1 cellular context compared by ENCODE assay signal in the genomic region with DNA sequence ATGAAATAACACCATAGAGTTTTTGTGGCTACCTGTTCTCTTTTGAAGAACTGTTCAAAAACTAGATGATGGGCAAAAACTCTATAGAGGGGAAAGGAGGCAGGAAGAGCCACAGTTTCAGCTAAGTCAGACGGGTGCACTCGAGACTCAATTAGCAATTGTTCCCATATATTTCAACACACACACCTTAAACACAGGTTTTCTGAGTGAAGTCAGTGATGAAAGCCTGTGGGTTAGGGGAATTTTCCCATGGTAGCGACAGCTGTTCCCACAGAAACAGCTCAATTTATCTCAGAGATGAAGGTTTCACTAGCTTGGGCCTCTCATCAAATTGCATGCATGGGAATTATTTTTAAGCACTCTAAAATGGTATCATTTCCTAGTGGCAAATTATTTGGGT.
TF ChIP-seq lines count a peak whose summit lies in the region.

No MANE protein-coding gene starts in this region.

TF ChIP-seq in GM12878, 131 proteins besides CTCF, POLR2A, EP300 and RAD21 (continued from another document):
- TF ChIP-seq, protein P1, sequence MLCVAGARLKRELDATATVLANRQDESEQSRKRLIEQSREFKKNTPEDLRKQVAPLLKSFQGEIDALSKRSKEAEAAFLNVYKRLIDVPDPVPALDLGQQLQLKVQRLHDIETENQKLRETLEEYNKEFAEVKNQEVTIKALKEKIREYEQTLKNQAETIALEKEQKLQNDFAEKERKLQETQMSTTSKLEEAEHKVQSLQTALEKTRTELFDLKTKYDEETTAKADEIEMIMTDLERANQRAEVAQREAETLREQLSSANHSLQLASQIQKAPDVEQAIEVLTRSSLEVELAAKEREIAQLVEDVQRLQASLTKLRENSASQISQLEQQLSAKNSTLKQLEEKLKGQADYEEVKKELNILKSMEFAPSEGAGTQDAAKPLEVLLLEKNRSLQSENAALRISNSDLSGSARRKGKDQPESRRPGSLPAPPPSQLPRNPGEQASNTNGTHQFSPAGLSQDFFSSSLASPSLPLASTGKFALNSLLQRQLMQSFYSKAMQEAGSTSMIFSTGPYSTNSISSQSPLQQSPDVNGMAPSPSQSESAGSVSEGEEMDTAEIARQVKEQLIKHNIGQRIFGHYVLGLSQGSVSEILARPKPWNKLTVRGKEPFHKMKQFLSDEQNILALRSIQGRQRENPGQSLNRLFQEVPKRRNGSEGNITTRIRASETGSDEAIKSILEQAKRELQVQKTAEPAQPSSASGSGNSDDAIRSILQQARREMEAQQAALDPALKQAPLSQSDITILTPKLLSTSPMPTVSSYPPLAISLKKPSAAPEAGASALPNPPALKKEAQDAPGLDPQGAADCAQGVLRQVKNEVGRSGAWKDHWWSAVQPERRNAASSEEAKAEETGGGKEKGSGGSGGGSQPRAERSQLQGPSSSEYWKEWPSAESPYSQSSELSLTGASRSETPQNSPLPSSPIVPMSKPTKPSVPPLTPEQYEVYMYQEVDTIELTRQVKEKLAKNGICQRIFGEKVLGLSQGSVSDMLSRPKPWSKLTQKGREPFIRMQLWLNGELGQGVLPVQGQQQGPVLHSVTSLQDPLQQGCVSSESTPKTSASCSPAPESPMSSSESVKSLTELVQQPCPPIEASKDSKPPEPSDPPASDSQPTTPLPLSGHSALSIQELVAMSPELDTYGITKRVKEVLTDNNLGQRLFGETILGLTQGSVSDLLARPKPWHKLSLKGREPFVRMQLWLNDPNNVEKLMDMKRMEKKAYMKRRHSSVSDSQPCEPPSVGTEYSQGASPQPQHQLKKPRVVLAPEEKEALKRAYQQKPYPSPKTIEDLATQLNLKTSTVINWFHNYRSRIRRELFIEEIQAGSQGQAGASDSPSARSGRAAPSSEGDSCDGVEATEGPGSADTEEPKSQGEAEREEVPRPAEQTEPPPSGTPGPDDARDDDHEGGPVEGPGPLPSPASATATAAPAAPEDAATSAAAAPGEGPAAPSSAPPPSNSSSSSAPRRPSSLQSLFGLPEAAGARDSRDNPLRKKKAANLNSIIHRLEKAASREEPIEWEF (IDR thresholded peaks at IDR 0.05; ENCODE audit: insufficient replicate concordance, low read depth, low read length), result peak; percentile 69
- TF ChIP-seq, protein P2, sequence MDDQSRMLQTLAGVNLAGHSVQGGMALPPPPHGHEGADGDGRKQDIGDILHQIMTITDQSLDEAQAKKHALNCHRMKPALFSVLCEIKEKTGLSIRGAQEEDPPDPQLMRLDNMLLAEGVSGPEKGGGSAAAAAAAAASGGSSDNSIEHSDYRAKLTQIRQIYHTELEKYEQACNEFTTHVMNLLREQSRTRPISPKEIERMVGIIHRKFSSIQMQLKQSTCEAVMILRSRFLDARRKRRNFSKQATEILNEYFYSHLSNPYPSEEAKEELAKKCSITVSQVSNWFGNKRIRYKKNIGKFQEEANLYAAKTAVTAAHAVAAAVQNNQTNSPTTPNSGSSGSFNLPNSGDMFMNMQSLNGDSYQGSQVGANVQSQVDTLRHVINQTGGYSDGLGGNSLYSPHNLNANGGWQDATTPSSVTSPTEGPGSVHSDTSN (IDR thresholded peaks at IDR 0.05; ENCODE audit: insufficient replicate concordance, low read depth, low read length), result no peak
- no peak for TF ChIP-seq EZH2 (IDR thresholded peaks at IDR 0.05; ENCODE audit: borderline replicate concordance, control insufficient read depth, low read depth, low read length)
- peak; percentile 69 for TF ChIP-seq RUNX3 (IDR thresholded peaks at IDR 0.05; ENCODE audit: low read length)
- TF ChIP-seq NFIC (IDR thresholded peaks at IDR 0.05; ENCODE audit: low read depth, low read length), result peak; percentile 45; the same call in 1 of the 2 replicates
- 0 out of 2 replicates have a peak, but pooled peaks have one; percentile 39 for TF ChIP-seq MEF2A (IDR thresholded peaks at IDR 0.05; ENCODE audit: insufficient read depth, low read depth, low read length)
- no peak for TF ChIP-seq ZNF207 (IDR thresholded peaks at IDR 0.05; ENCODE audit: borderline replicate concordance)
- TF ChIP-seq IKZF2 (IDR thresholded peaks at IDR 0.05), result peak; percentile 21 to 26; a peak in 2 of 4 replicates
- TF ChIP-seq, protein P3, sequence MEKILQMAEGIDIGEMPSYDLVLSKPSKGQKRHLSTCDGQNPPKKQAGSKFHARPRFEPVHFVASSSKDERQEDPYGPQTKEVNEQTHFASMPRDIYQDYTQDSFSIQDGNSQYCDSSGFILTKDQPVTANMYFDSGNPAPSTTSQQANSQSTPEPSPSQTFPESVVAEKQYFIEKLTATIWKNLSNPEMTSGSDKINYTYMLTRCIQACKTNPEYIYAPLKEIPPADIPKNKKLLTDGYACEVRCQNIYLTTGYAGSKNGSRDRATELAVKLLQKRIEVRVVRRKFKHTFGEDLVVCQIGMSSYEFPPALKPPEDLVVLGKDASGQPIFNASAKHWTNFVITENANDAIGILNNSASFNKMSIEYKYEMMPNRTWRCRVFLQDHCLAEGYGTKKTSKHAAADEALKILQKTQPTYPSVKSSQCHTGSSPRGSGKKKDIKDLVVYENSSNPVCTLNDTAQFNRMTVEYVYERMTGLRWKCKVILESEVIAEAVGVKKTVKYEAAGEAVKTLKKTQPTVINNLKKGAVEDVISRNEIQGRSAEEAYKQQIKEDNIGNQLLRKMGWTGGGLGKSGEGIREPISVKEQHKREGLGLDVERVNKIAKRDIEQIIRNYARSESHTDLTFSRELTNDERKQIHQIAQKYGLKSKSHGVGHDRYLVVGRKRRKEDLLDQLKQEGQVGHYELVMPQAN (conservative IDR thresholded peaks at IDR 0.05), result no peak
- no peak for TF ChIP-seq BACH1 (IDR thresholded peaks at IDR 0.05; ENCODE audit: borderline replicate concordance)
- 0 out of 2 replicates have a peak, but pooled peaks have one; percentile 60 for TF ChIP-seq FOXM1 (IDR thresholded peaks at IDR 0.05; ENCODE audit: low read depth, low read length)
- no peak for TF ChIP-seq KAT2A (conservative IDR thresholded peaks at IDR 0.05; ENCODE audit: control insufficient read depth, low read depth, low read length)
- TF ChIP-seq, protein P4, sequence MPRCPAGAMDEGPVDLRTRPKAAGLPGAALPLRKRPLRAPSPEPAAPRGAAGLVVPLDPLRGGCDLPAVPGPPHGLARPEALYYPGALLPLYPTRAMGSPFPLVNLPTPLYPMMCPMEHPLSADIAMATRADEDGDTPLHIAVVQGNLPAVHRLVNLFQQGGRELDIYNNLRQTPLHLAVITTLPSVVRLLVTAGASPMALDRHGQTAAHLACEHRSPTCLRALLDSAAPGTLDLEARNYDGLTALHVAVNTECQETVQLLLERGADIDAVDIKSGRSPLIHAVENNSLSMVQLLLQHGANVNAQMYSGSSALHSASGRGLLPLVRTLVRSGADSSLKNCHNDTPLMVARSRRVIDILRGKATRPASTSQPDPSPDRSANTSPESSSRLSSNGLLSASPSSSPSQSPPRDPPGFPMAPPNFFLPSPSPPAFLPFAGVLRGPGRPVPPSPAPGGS (IDR thresholded peaks at IDR 0.05; ENCODE audit: borderline replicate concordance, insufficient read depth, low read depth, low read length, poor library complexity, severe bottlenecking), result peak; percentile 95
- TF ChIP-seq, protein P5, sequence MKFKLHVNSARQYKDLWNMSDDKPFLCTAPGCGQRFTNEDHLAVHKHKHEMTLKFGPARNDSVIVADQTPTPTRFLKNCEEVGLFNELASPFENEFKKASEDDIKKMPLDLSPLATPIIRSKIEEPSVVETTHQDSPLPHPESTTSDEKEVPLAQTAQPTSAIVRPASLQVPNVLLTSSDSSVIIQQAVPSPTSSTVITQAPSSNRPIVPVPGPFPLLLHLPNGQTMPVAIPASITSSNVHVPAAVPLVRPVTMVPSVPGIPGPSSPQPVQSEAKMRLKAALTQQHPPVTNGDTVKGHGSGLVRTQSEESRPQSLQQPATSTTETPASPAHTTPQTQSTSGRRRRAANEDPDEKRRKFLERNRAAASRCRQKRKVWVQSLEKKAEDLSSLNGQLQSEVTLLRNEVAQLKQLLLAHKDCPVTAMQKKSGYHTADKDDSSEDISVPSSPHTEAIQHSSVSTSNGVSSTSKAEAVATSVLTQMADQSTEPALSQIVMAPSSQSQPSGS (IDR thresholded peaks at IDR 0.05; ENCODE audit: low read length), result peak; percentile 89
- TF ChIP-seq MTA2 (IDR thresholded peaks at IDR 0.05; ENCODE audit: low read depth), result peak; percentile 37; the same call in 1 of the 2 replicates
- TF ChIP-seq GATAD2B (conservative IDR thresholded peaks at IDR 0.05; ENCODE audit: low read depth), result peak; percentile 35; the same call in 1 of the 2 replicates
- TF ChIP-seq ZNF622 (IDR thresholded peaks at IDR 0.05), result no peak
- TF ChIP-seq EED (IDR thresholded peaks at IDR 0.05; ENCODE audit: low read depth), result peak; percentile 40; the same call in 1 of the 2 replicates
- peak; percentile 46 for TF ChIP-seq MEF2B (IDR thresholded peaks at IDR 0.05; ENCODE audit: partially characterized antibody, poor library complexity, severe bottlenecking)
- TF ChIP-seq, protein P6, sequence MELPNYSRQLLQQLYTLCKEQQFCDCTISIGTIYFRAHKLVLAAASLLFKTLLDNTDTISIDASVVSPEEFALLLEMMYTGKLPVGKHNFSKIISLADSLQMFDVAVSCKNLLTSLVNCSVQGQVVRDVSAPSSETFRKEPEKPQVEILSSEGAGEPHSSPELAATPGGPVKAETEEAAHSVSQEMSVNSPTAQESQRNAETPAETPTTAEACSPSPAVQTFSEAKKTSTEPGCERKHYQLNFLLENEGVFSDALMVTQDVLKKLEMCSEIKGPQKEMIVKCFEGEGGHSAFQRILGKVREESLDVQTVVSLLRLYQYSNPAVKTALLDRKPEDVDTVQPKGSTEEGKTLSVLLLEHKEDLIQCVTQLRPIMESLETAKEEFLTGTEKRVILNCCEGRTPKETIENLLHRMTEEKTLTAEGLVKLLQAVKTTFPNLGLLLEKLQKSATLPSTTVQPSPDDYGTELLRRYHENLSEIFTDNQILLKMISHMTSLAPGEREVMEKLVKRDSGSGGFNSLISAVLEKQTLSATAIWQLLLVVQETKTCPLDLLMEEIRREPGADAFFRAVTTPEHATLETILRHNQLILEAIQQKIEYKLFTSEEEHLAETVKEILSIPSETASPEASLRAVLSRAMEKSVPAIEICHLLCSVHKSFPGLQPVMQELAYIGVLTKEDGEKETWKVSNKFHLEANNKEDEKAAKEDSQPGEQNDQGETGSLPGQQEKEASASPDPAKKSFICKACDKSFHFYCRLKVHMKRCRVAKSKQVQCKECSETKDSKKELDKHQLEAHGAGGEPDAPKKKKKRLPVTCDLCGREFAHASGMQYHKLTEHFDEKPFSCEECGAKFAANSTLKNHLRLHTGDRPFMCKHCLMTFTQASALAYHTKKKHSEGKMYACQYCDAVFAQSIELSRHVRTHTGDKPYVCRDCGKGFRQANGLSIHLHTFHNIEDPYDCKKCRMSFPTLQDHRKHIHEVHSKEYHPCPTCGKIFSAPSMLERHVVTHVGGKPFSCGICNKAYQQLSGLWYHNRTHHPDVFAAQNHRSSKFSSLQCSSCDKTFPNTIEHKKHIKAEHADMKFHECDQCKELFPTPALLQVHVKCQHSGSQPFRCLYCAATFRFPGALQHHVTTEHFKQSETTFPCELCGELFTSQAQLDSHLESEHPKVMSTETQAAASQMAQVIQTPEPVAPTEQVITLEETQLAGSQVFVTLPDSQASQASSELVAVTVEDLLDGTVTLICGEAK (IDR thresholded peaks at IDR 0.05; ENCODE audit: borderline replicate concordance), result no peak
- TF ChIP-seq TCF7 (IDR thresholded peaks at IDR 0.05; ENCODE audit: borderline replicate concordance), result no peak
- no peak for TF ChIP-seq NR2C1 (IDR thresholded peaks at IDR 0.05)
- TF ChIP-seq TCF12 (IDR thresholded peaks at IDR 0.05; ENCODE audit: low read depth, low read length), result peak; percentile 70; the same call in 1 of the 2 replicates
